ENCODE assay signal across 2 cellular contexts in genomic region chr1:150476754-150477153, GRCh38.
A peak's percentile ranks its signal among the peaks of the same experiment; 100 is the strongest.
TF ChIP-seq lines count a peak whose summit lies in the region.

No MANE protein-coding gene starts in this region.

TF ChIP-seq in HEK293, 187 proteins besides CTCF, POLR2A, EP300 and RAD21 (continues in another document):
- TF ChIP-seq ZBTB1 (tag by site-specific recombination; IDR thresholded peaks at IDR 0.05) (no peak), ZNF488 (tag by site-specific recombination; IDR thresholded peaks at IDR 0.05) (no peak), ZNF302 (tag by site-specific recombination; IDR thresholded peaks at IDR 0.05; ENCODE audit: low read depth) (no peak), ZNF629 (tag by site-specific recombination; IDR thresholded peaks at IDR 0.05) (no peak), ZFP3 (tag by site-specific recombination; IDR thresholded peaks at IDR 0.05; ENCODE audit: low read depth) (no peak), ZNF585B (tag by site-specific recombination; IDR thresholded peaks at IDR 0.05) (no peak), ZNF529 (tag by site-specific recombination; IDR thresholded peaks at IDR 0.05; ENCODE audit: insufficient replicate concordance) (no peak), ZNF610 (tag by site-specific recombination; IDR thresholded peaks at IDR 0.05; ENCODE audit: borderline replicate concordance) (no peak), ZNF169 (tag by site-specific recombination; IDR thresholded peaks at IDR 0.05) (no peak), ZNF404 (tag by site-specific recombination; IDR thresholded peaks at IDR 0.05) (no peak), PRDM4 (tag by site-specific recombination; IDR thresholded peaks at IDR 0.05) (no peak), ZNF266 (tag by site-specific recombination; IDR thresholded peaks at IDR 0.05; ENCODE audit: low read depth) (no peak), ZSCAN18 (tag by site-specific recombination; IDR thresholded peaks at IDR 0.05) (no peak), ZNF621 (tag by site-specific recombination; IDR thresholded peaks at IDR 0.05) (no peak), ZNF132 (tag by site-specific recombination; IDR thresholded peaks at IDR 0.05; ENCODE audit: borderline replicate concordance) (no peak), ZNF350 (tag by site-specific recombination; IDR thresholded peaks at IDR 0.05) (no peak), ZNF335 (tag by site-specific recombination; conservative IDR thresholded peaks at IDR 0.05) (no peak), ZNF704 (tag by site-specific recombination; IDR thresholded peaks at IDR 0.05) (no peak), GLI4 (tag by site-specific recombination; IDR thresholded peaks at IDR 0.05) (no peak), KLF8 (tag by site-specific recombination; IDR thresholded peaks at IDR 0.05) (no peak), ZNF18 (tag by site-specific recombination; IDR thresholded peaks at IDR 0.05) (no peak), ZNF701 (tag by site-specific recombination; IDR thresholded peaks at IDR 0.05) (no peak)

TF ChIP-seq in K562, 482 proteins besides CTCF, POLR2A, EP300 and RAD21:
- TF ChIP-seq BCLAF1 (IDR thresholded peaks at IDR 0.05; ENCODE audit: borderline replicate concordance in 1 of 2, control insufficient read depth in 1 of 2, low read depth in 2 of 2, low read length in 1 of 2) (0 out of 4 replicates have a peak, but pooled peaks of 1 of the 2 experiments have one; percentile 18), DLX4 (CRISPR knock-in tag; IDR thresholded peaks at IDR 0.05) (no peak), EGR1 (conservative IDR thresholded peaks at IDR 0.05) (peak; percentile 41; the same call in 1 of the 2 replicates), POLR2AphosphoS5 (IDR thresholded peaks at IDR 0.05; ENCODE audit: control insufficient read depth, insufficient read depth, low read depth, low read length) (0 out of 2 replicates have a peak, but pooled peaks have one; percentile 34), ZNF134 (CRISPR knock-in tag; conservative IDR thresholded peaks at IDR 0.05) (no peak), KLF13 (tag; IDR thresholded peaks at IDR 0.05; ENCODE audit: borderline replicate concordance, low read depth) (no peak)
